16 cellular contexts compared by ENCODE assay signal in genomic region chr12:16118586-16118985, GRCh38.
DNase-seq lines count a peak whose midpoint lies in the region; ATAC-seq, FAIRE-seq and TF ChIP-seq lines count a peak whose summit lies in the region.
"Had no signal": no experiment of that assay in that cellular context is flagged by ENCODE, and none has a peak within 500 bp of the region (broad histone marks: within the 10 kb centered on the region; RNA-seq: fewer than 3 reads in every experiment).

No MANE protein-coding gene starts in this region.

- H3K4me1 Mint-ChIP-seq in endodermal cell: peaks cover 41% of the 10 kb centered on the region
- H3K4me1 Mint-ChIP-seq: B cell; CD4-positive, alpha-beta memory T cell had no signal

- peak overlapping the region; percentile 93 for H3K27ac Mint-ChIP-seq in endodermal cell
- H3K27ac Mint-ChIP-seq: B cell had no signal

- H3K9ac ChIP-seq in Loucy (ENCODE audit: low read depth, low read length, poor library complexity, severe bottlenecking) (no peak overlapping the region), endodermal cell (ENCODE audit: extremely low read depth, low read length, poor library complexity, severe bottlenecking) (no peak overlapping the region)

- H3K9me3 ChIP-seq in Loucy (ENCODE audit: insufficient read depth, low read depth, low read length): no peaks in the 10 kb centered on the region
- no peaks in the 10 kb centered on the region for H3K9me3 ChIP-seq in endodermal cell (ENCODE audit: control insufficient read depth, low read length)
- H3K9me3 ChIP-seq in pancreas: no peaks in the 10 kb centered on the region

- H3K27me3 ChIP-seq in Loucy (ENCODE audit: insufficient read depth, low read length, poor library complexity, severe bottlenecking) (no peaks in the 10 kb centered on the region), endodermal cell (ENCODE audit: control insufficient read depth, insufficient read depth, low read length, poor library complexity, severe bottlenecking) (no peaks in the 10 kb centered on the region), pancreas (no peaks in the 10 kb centered on the region)

- FAIRE-seq in pancreas (lab: Jason Lieb, UNC): no peak
- FAIRE-seq: G401.6, GM12892 had no signal

- TF ChIP-seq CTCF in Loucy (conservative IDR thresholded peaks at IDR 0.05; ENCODE audit: low read length) (no peak), endodermal cell (conservative IDR thresholded peaks at IDR 0.05) (no peak), pancreas (IDR thresholded peaks at IDR 0.05) (no peak)

- intact Hi-C loops in pancreas (cut with DNase I): no loop called here

- peaks cover 31% of the 10 kb centered on the region for H3K4me1 ChIP-seq in Loucy (ENCODE audit: insufficient read depth, low read length, poor library complexity, severe bottlenecking)
- H3K4me1 ChIP-seq in endodermal cell (ENCODE audit: control insufficient read depth, insufficient read depth, low read length): peaks cover 12% of the 10 kb centered on the region
- no peaks in the 10 kb centered on the region for H3K4me1 ChIP-seq in pancreas

- H4K20me1 ChIP-seq in Loucy (ENCODE audit: insufficient read depth, low read length, poor library complexity, severe bottlenecking): no peaks in the 10 kb centered on the region

- no peaks in the 10 kb centered on the region for H3K27me3 Mint-ChIP-seq in endodermal cell (ENCODE audit: insufficient read depth)
- H3K27me3 Mint-ChIP-seq: CD4-positive, alpha-beta memory T cell had no signal

- H3K27ac ChIP-seq in endodermal cell (ENCODE audit: low read depth, low read length) (no peak overlapping the region), pancreas (no peak overlapping the region)

- no peaks in the 10 kb centered on the region for H3K9me3 Mint-ChIP-seq in endodermal cell

- no peaks in the 10 kb centered on the region for H3K36me3 Mint-ChIP-seq in endodermal cell (ENCODE audit: low read depth)
- H3K36me3 Mint-ChIP-seq: CD4-positive, alpha-beta memory T cell had no signal

- no peaks in the 10 kb centered on the region for H3K79me2 ChIP-seq in Loucy (ENCODE audit: insufficient read depth, low read length)

- no peak overlapping the region for H3K4me3 Mint-ChIP-seq in endodermal cell
- H3K4me3 Mint-ChIP-seq: B cell; CD4-positive, alpha-beta memory T cell had no signal

- peak overlapping the region; percentile 72 for H2AFZ ChIP-seq in Loucy (ENCODE audit: low read length)

- ATAC-seq in HG02623 (IDR thresholded peaks at IDR 0.05; ENCODE audit: unreplicated experiment) (no peak), HG03571 (IDR thresholded peaks at IDR 0.05; ENCODE audit: unreplicated experiment) (no peak), pancreas (no peak)

- no peak overlapping the region for H3K4me2 ChIP-seq in Loucy (ENCODE audit: low read depth, low read length, poor library complexity, severe bottlenecking)

- no peaks in the 10 kb centered on the region for H3K36me3 ChIP-seq in Loucy (ENCODE audit: insufficient read depth, low read length)
- H3K36me3 ChIP-seq in endodermal cell (ENCODE audit: control insufficient read depth, insufficient read depth, low read length): no peaks in the 10 kb centered on the region
- no peaks in the 10 kb centered on the region for H3K36me3 ChIP-seq in pancreas

- H3F3A ChIP-seq in Loucy (ENCODE audit: low read depth): peaks cover 2% of the 10 kb centered on the region; the same call in 1 of the 2 replicates

- H3K9me2 ChIP-seq in Loucy (replicated peaks; ENCODE audit: low read depth, low read length): no peaks in the 10 kb centered on the region

- H3K4me3 ChIP-seq in Loucy (ENCODE audit: low read length, poor library complexity, severe bottlenecking): no peak overlapping the region
- H3K4me3 ChIP-seq in endodermal cell (ENCODE audit: low read length): no peak overlapping the region
- H3K4me3 ChIP-seq in pancreas: no peak overlapping the region

- DNase-seq in endodermal cell (peak; percentile 83), myocyte (ENCODE audit: low read depth) (peak; percentile 87), pancreas (no peak)
- no peak for DNase-seq in stimulated activated CD4-positive, alpha-beta T cell treated with anti-CD3 and anti-CD28 coated beads, Interleukin-15, amount 100 ng/mL, for 24 hours
- DNase-seq: CD4-positive, alpha-beta memory T cell; DMS79; NCI-H1930; NCI-H2171 treated with DMSO at 0.1 percent for 48 hours; NCI-H510A; RPMI8226 had no signal

Comparison
In these comparisons a context has a peak if more than half of its experiments do, and no peak if none do; other contexts are left out.
1. DNase-seq: peak in endodermal cell (single experiment) and myocyte (single experiment); none in stimulated activated CD4-positive, alpha-beta T cell treated with anti-CD3 and anti-CD28 coated beads, Interleukin-15, amount 100 ng/mL, for 24 hours (single experiment) and pancreas (0 of 6).